ENCODE assay signal across 32 cellular contexts in genomic region chr1:7150951-7151350, GRCh38.
"Had no signal": no experiment of that assay in that cellular context is flagged by ENCODE, and none has a peak within 500 bp of the region (broad histone marks: within the 10 kb centered on the region; RNA-seq: fewer than 3 reads in every experiment).

No MANE protein-coding gene starts in this region.

- H3K4me1 Mint-ChIP-seq: activated CD4-positive, alpha-beta T cell treated with anti-CD3 and anti-CD28 coated beads for 36 hours; activated CD4-positive, alpha-beta T cell treated with anti-CD3 and anti-CD28 coated beads, Interleukin-2, amount 10 ng/mL, durations not matched to agents 24 days and 14 days; activated CD8-positive, alpha-beta memory T cell treated with anti-CD3 and anti-CD28 coated beads, Interleukin-2, amount 10 ng/mL, durations not matched to agents 7 days and 5 days; activated naive CD4-positive, alpha-beta T cell treated with anti-CD3 and anti-CD28 coated beads, Interleukin-2, amount 50 U/mL, for 24 hours; activated naive CD8-positive, alpha-beta T cell treated with anti-CD3 and anti-CD28 coated beads for 36 hours; activated naive CD8-positive, alpha-beta T cell treated with anti-CD3 and anti-CD28 coated beads, Interleukin-2, amount 50 U/mL, for 24 hours had no signal

- H3K27ac Mint-ChIP-seq: activated CD4-positive, alpha-beta memory T cell treated with anti-CD3 and anti-CD28 coated beads for 36 hours; activated CD4-positive, alpha-beta T cell treated with anti-CD3 and anti-CD28 coated beads for 36 hours; activated CD4-positive, alpha-beta T cell treated with anti-CD3 and anti-CD28 coated beads, Interleukin-2, amount 10 ng/mL, durations not matched to agents 24 days and 14 days; activated CD8-positive, alpha-beta memory T cell treated with anti-CD3 and anti-CD28 coated beads, Interleukin-2, amount 10 ng/mL, durations not matched to agents 7 days and 5 days; activated CD8-positive, alpha-beta T cell treated with anti-CD3 and anti-CD28 coated beads, Interleukin-2, amount 10 ng/mL, durations not matched to agents 7 days and 5 days; activated naive CD4-positive, alpha-beta T cell treated with anti-CD3 and anti-CD28 coated beads for 36 hours; activated naive CD4-positive, alpha-beta T cell treated with anti-CD3 and anti-CD28 coated beads, Interleukin-2, amount 50 U/mL, for 24 hours; activated naive CD8-positive, alpha-beta T cell treated with anti-CD3 and anti-CD28 coated beads for 36 hours; activated naive CD8-positive, alpha-beta T cell treated with anti-CD3 and anti-CD28 coated beads, Interleukin-2, amount 50 U/mL, for 24 hours; activated T-helper 1 cell treated with anti-CD3 and anti-CD28 coated beads, Interleukin-12 subunit alpha, Interleukin-12 subunit beta, Interleukin-2, Interleukin-4 antibody, amounts not matched to agents 30 ng/mL and 10 ng/mL and 1 ng/mL, durations not matched to agents 14 hours and 24 hours and 36 hours; activated T-helper 2 cell treated with anti-CD3 and anti-CD28 coated beads, Interferon-gamma antibody, Interleukin-2, Interleukin-4, amounts not matched to agents 10 μg/mL and 5 μg/mL and 100 μg/mL, durations not matched to agents 14 hours and 24 hours and 36 hours; dendritic cell treated with granulocyte-macrophage colony-stimulating factor and Interleukin-4, amounts not matched to agents 40 ng/mL and 50 ng/mL, for 4 days; effector memory CD8-positive, alpha-beta T cell had no signal

- H3K36me3 Mint-ChIP-seq: activated CD4-positive, alpha-beta memory T cell treated with anti-CD3 and anti-CD28 coated beads for 36 hours; activated CD8-positive, alpha-beta memory T cell treated with anti-CD3 and anti-CD28 coated beads, Interleukin-2, amount 10 ng/mL, durations not matched to agents 7 days and 5 days; activated naive CD4-positive, alpha-beta T cell treated with anti-CD3 and anti-CD28 coated beads, Interleukin-2, amount 50 U/mL, for 24 hours; activated naive CD8-positive, alpha-beta T cell treated with anti-CD3 and anti-CD28 coated beads for 36 hours had no signal

- H3K9me3 Mint-ChIP-seq: activated CD4-positive, alpha-beta memory T cell treated with anti-CD3 and anti-CD28 coated beads for 36 hours; activated CD4-positive, alpha-beta T cell treated with anti-CD3 and anti-CD28 coated beads, Interleukin-2, amount 10 ng/mL, durations not matched to agents 24 days and 14 days; activated naive CD4-positive, alpha-beta T cell treated with anti-CD3 and anti-CD28 coated beads for 36 hours; activated naive CD4-positive, alpha-beta T cell treated with anti-CD3 and anti-CD28 coated beads, Interleukin-2, amount 50 U/mL, for 24 hours; activated naive CD8-positive, alpha-beta T cell treated with anti-CD3 and anti-CD28 coated beads for 36 hours; activated naive CD8-positive, alpha-beta T cell treated with anti-CD3 and anti-CD28 coated beads, Interleukin-2, amount 50 U/mL, for 24 hours; activated T-helper 1 cell treated with anti-CD3 and anti-CD28 coated beads, Interleukin-12 subunit alpha, Interleukin-12 subunit beta, Interleukin-2, Interleukin-4 antibody, amounts not matched to agents 30 ng/mL and 10 ng/mL and 1 ng/mL, durations not matched to agents 14 hours and 24 hours and 36 hours; activated T-helper 2 cell treated with anti-CD3 and anti-CD28 coated beads, Interferon-gamma antibody, Interleukin-2, Interleukin-4, amounts not matched to agents 10 μg/mL and 5 μg/mL and 100 μg/mL, durations not matched to agents 14 hours and 24 hours and 36 hours; dendritic cell treated with granulocyte-macrophage colony-stimulating factor and Interleukin-4, amounts not matched to agents 40 ng/mL and 50 ng/mL, for 4 days; effector memory CD8-positive, alpha-beta T cell had no signal

- H3K27ac ChIP-seq: adrenal gland, body of pancreas, coronary artery, esophagus muscularis mucosa, foreskin keratinocyte, gastrocnemius medialis, heart right ventricle, hepatocyte had no signal

- H3K27me3 Mint-ChIP-seq: activated CD4-positive, alpha-beta T cell treated with anti-CD3 and anti-CD28 coated beads for 36 hours; activated CD4-positive, alpha-beta T cell treated with anti-CD3 and anti-CD28 coated beads, Interleukin-2, amount 10 ng/mL, durations not matched to agents 24 days and 14 days; activated CD8-positive, alpha-beta memory T cell treated with anti-CD3 and anti-CD28 coated beads, Interleukin-2, amount 10 ng/mL, durations not matched to agents 7 days and 5 days; activated naive CD4-positive, alpha-beta T cell treated with anti-CD3 and anti-CD28 coated beads, Interleukin-2, amount 50 U/mL, for 24 hours; activated naive CD8-positive, alpha-beta T cell treated with anti-CD3 and anti-CD28 coated beads, Interleukin-2, amount 50 U/mL, for 24 hours had no signal

- H3K4me3 Mint-ChIP-seq: activated CD4-positive, alpha-beta memory T cell treated with anti-CD3 and anti-CD28 coated beads for 36 hours; activated CD4-positive, alpha-beta T cell treated with anti-CD3 and anti-CD28 coated beads for 36 hours; activated CD4-positive, alpha-beta T cell treated with anti-CD3 and anti-CD28 coated beads, Interleukin-2, amount 10 ng/mL, durations not matched to agents 24 days and 14 days; activated CD8-positive, alpha-beta memory T cell treated with anti-CD3 and anti-CD28 coated beads, Interleukin-2, amount 10 ng/mL, durations not matched to agents 7 days and 5 days; activated CD8-positive, alpha-beta T cell treated with anti-CD3 and anti-CD28 coated beads, Interleukin-2, amount 10 ng/mL, durations not matched to agents 7 days and 5 days; activated naive CD4-positive, alpha-beta T cell treated with anti-CD3 and anti-CD28 coated beads for 36 hours; activated naive CD4-positive, alpha-beta T cell treated with anti-CD3 and anti-CD28 coated beads, Interleukin-2, amount 50 U/mL, for 24 hours; activated naive CD8-positive, alpha-beta T cell treated with anti-CD3 and anti-CD28 coated beads for 36 hours; activated naive CD8-positive, alpha-beta T cell treated with anti-CD3 and anti-CD28 coated beads, Interleukin-2, amount 50 U/mL, for 24 hours; activated T-helper 1 cell treated with anti-CD3 and anti-CD28 coated beads, Interleukin-12 subunit alpha, Interleukin-12 subunit beta, Interleukin-2, Interleukin-4 antibody, amounts not matched to agents 30 ng/mL and 10 ng/mL and 1 ng/mL, durations not matched to agents 14 hours and 24 hours and 36 hours; dendritic cell treated with granulocyte-macrophage colony-stimulating factor and Interleukin-4, amounts not matched to agents 40 ng/mL and 50 ng/mL, for 4 days; effector memory CD8-positive, alpha-beta T cell had no signal

- H3K4me3 ChIP-seq: adrenal gland, body of pancreas, coronary artery, esophagus muscularis mucosa, gastrocnemius medialis, heart right ventricle, hepatocyte had no signal

- DNase-seq: activated CD4-positive, alpha-beta memory T cell treated with anti-CD3 and anti-CD28 coated beads for 36 hours; activated CD4-positive, alpha-beta T cell treated with anti-CD3 and anti-CD28 coated beads for 36 hours; activated CD4-positive, alpha-beta T cell treated with anti-CD3 and anti-CD28 coated beads, Interleukin-2, amount 10 ng/mL, durations not matched to agents 24 days and 14 days; activated CD4-positive, CD25-positive, alpha-beta regulatory T cell; activated CD4-positive, CD25-positive, alpha-beta regulatory T cell treated with anti-CD3 and anti-CD28 coated beads, Interleukin-2, amount 50 U/mL, for 72 hours; activated CD8-positive, alpha-beta memory T cell treated with anti-CD3 and anti-CD28 coated beads, Interleukin-2, amount 10 ng/mL, durations not matched to agents 7 days and 5 days; activated CD8-positive, alpha-beta memory T cell treated with anti-CD3 and anti-CD28 coated beads, Interleukin-2, amount 50 U/mL, for 4 hours; activated CD8-positive, alpha-beta T cell treated with anti-CD3 and anti-CD28 coated beads, Interleukin-2, amount 10 ng/mL, durations not matched to agents 7 days and 5 days; activated effector memory CD4-positive, alpha-beta T cell treated with anti-CD3 and anti-CD28 coated beads, Interleukin-2, amount 50 U/mL, for 16 hours; activated naive CD4-positive, alpha-beta T cell treated with anti-CD3 and anti-CD28 coated beads for 36 hours; activated naive CD8-positive, alpha-beta T cell treated with anti-CD3 and anti-CD28 coated beads for 36 hours; activated naive CD8-positive, alpha-beta T cell treated with anti-CD3 and anti-CD28 coated beads, Interleukin-2, amount 50 U/mL, for 24 hours; activated T-cell treated with anti-CD3 and anti-CD28 coated beads, Interleukin-2, amount 50 U/mL, for 1 hour; activated T-cell treated with anti-CD3 and anti-CD28 coated beads, Interleukin-2, amount 50 U/mL, for 48 hours; adrenal gland; amygdala; aorta; body of pancreas; caudate nucleus; effector CD4-positive, alpha-beta T cell; effector memory CD8-positive, alpha-beta T cell; erythroblast; foreskin keratinocyte; gastrocnemius medialis; heart right ventricle had no signal

- H3K27me3 ChIP-seq: adrenal gland, body of pancreas, gastrocnemius medialis, hepatocyte had no signal
